In the genomic region with DNA sequence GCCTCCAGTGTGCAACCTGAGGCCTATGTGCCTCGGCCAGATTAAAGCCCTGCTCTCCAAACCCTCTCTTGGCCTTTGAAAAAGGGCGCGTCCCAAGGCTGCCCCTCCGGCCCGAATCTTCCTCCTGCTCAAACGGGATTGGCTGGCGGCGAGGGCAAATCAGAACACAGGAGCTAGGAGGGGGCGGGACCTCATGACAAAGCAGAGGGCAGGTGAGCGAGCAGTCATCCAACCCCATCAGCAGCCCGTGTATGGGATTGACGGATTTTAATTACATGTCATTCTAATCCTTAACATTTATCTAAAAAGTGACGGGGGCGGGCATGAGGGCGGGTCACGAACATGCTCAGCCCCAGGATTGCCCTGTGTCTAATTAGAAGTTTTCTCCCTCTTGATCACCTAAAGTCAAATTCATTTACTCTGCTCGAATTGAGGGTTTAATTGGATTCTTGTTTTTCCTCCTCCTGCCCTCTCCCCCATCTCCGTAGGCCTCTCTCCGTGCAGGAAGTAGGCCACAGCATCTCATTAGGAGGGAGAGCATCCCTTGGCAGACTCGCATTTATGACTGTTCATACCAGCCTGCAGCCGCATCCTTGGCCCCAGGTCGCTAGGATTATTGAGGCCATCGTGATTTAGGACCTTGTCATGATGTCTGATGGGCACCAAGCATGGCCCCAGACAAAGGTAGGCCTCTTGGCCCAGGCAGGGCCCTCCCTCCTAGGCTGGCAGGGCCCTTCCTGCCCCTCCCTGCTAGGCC, we compare ENCODE assay signal across 2 cellular contexts.
TF ChIP-seq lines count a peak whose summit lies in the region.

No MANE protein-coding gene starts in this region.

TF ChIP-seq in HCT116, 20 proteins besides CTCF, POLR2A, EP300 and RAD21 (continued from another document):
- TF ChIP-seq, protein P1, sequence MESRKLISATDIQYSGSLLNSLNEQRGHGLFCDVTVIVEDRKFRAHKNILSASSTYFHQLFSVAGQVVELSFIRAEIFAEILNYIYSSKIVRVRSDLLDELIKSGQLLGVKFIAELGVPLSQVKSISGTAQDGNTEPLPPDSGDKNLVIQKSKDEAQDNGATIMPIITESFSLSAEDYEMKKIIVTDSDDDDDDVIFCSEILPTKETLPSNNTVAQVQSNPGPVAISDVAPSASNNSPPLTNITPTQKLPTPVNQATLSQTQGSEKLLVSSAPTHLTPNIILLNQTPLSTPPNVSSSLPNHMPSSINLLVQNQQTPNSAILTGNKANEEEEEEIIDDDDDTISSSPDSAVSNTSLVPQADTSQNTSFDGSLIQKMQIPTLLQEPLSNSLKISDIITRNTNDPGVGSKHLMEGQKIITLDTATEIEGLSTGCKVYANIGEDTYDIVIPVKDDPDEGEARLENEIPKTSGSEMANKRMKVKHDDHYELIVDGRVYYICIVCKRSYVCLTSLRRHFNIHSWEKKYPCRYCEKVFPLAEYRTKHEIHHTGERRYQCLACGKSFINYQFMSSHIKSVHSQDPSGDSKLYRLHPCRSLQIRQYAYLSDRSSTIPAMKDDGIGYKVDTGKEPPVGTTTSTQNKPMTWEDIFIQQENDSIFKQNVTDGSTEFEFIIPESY (IDR thresholded peaks at IDR 0.05; ENCODE audit: extremely low read depth, insufficient replicate concordance, low read length): no peak
- TF ChIP-seq CEBPB (IDR thresholded peaks at IDR 0.05; ENCODE audit: low read depth) (no peak), JUND (IDR thresholded peaks at IDR 0.05) (no peak), YY1 (IDR thresholded peaks at IDR 0.05; ENCODE audit: extremely low read depth, insufficient replicate concordance, low read depth, low read length) (no peak), POLR2AphosphoS5 (IDR thresholded peaks at IDR 0.05; ENCODE audit: low read depth, low read length) (no peak), ELF1 (IDR thresholded peaks at IDR 0.05; ENCODE audit: borderline replicate concordance, low read depth) (no peak), EGR1 (IDR thresholded peaks at IDR 0.05; ENCODE audit: low read depth) (no peak), CBX3 (IDR thresholded peaks at IDR 0.05; ENCODE audit: low read depth) (no peak), TCF7L2 (IDR thresholded peaks at IDR 0.05; ENCODE audit: borderline replicate concordance, extremely low read depth, insufficient read depth, insufficient read length) (no peak), SP1 (IDR thresholded peaks at IDR 0.05; ENCODE audit: low read depth) (no peak), EZH2 (IDR thresholded peaks at IDR 0.05) (no peak), SRF (IDR thresholded peaks at IDR 0.05; ENCODE audit: low read depth) (no peak)
- TF ChIP-seq, protein P2, sequence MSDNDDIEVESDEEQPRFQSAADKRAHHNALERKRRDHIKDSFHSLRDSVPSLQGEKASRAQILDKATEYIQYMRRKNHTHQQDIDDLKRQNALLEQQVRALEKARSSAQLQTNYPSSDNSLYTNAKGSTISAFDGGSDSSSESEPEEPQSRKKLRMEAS (IDR thresholded peaks at IDR 0.05): no peak
- TF ChIP-seq, protein P3, sequence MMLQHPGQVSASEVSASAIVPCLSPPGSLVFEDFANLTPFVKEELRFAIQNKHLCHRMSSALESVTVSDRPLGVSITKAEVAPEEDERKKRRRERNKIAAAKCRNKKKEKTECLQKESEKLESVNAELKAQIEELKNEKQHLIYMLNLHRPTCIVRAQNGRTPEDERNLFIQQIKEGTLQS (IDR thresholded peaks at IDR 0.05): no peak
- TF ChIP-seq, protein P4, sequence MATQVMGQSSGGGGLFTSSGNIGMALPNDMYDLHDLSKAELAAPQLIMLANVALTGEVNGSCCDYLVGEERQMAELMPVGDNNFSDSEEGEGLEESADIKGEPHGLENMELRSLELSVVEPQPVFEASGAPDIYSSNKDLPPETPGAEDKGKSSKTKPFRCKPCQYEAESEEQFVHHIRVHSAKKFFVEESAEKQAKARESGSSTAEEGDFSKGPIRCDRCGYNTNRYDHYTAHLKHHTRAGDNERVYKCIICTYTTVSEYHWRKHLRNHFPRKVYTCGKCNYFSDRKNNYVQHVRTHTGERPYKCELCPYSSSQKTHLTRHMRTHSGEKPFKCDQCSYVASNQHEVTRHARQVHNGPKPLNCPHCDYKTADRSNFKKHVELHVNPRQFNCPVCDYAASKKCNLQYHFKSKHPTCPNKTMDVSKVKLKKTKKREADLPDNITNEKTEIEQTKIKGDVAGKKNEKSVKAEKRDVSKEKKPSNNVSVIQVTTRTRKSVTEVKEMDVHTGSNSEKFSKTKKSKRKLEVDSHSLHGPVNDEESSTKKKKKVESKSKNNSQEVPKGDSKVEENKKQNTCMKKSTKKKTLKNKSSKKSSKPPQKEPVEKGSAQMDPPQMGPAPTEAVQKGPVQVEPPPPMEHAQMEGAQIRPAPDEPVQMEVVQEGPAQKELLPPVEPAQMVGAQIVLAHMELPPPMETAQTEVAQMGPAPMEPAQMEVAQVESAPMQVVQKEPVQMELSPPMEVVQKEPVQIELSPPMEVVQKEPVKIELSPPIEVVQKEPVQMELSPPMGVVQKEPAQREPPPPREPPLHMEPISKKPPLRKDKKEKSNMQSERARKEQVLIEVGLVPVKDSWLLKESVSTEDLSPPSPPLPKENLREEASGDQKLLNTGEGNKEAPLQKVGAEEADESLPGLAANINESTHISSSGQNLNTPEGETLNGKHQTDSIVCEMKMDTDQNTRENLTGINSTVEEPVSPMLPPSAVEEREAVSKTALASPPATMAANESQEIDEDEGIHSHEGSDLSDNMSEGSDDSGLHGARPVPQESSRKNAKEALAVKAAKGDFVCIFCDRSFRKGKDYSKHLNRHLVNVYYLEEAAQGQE (IDR thresholded peaks at IDR 0.05; ENCODE audit: low read depth): no peak

TF ChIP-seq in K562, 482 proteins besides CTCF, POLR2A, EP300 and RAD21 (continued from another document):
- TF ChIP-seq, protein P5, sequence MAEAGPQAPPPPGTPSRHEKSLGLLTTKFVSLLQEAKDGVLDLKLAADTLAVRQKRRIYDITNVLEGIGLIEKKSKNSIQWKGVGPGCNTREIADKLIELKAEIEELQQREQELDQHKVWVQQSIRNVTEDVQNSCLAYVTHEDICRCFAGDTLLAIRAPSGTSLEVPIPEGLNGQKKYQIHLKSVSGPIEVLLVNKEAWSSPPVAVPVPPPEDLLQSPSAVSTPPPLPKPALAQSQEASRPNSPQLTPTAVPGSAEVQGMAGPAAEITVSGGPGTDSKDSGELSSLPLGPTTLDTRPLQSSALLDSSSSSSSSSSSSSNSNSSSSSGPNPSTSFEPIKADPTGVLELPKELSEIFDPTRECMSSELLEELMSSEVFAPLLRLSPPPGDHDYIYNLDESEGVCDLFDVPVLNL (CRISPR knock-in tag; IDR thresholded peaks at IDR 0.05; ENCODE audit: low read depth): no peak
- TF ChIP-seq NFYB (IDR thresholded peaks at IDR 0.05; ENCODE audit: extremely low read depth, insufficient read length): peak; percentile 21
- TF ChIP-seq, protein P1 (CRISPR knock-in tag; IDR thresholded peaks at IDR 0.05): no peak
- TF ChIP-seq, protein P6, sequence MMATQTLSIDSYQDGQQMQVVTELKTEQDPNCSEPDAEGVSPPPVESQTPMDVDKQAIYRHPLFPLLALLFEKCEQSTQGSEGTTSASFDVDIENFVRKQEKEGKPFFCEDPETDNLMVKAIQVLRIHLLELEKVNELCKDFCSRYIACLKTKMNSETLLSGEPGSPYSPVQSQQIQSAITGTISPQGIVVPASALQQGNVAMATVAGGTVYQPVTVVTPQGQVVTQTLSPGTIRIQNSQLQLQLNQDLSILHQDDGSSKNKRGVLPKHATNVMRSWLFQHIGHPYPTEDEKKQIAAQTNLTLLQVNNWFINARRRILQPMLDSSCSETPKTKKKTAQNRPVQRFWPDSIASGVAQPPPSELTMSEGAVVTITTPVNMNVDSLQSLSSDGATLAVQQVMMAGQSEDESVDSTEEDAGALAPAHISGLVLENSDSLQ (IDR thresholded peaks at IDR 0.05): peak; percentile 53
- TF ChIP-seq NEUROD1 (IDR thresholded peaks at IDR 0.05; ENCODE audit: borderline replicate concordance, low read depth, low read length, partially characterized antibody): no peak
- TF ChIP-seq MYNN (IDR thresholded peaks at IDR 0.05): no peak
- no peak for TF ChIP-seq MYNN (CRISPR knock-in tag; IDR thresholded peaks at IDR 0.05)
- no peak for TF ChIP-seq ZNF583 (CRISPR knock-in tag; IDR thresholded peaks at IDR 0.05)
- TF ChIP-seq KAT8 (IDR thresholded peaks at IDR 0.05; ENCODE audit: low read depth): no peak
- no peak for TF ChIP-seq PYGO2 (tag; IDR thresholded peaks at IDR 0.05)
- peak; percentile 28; the same call in 1 of the 2 replicates for TF ChIP-seq NFE2 (IDR thresholded peaks at IDR 0.05; ENCODE audit: low read depth)
- TF ChIP-seq, protein P7, sequence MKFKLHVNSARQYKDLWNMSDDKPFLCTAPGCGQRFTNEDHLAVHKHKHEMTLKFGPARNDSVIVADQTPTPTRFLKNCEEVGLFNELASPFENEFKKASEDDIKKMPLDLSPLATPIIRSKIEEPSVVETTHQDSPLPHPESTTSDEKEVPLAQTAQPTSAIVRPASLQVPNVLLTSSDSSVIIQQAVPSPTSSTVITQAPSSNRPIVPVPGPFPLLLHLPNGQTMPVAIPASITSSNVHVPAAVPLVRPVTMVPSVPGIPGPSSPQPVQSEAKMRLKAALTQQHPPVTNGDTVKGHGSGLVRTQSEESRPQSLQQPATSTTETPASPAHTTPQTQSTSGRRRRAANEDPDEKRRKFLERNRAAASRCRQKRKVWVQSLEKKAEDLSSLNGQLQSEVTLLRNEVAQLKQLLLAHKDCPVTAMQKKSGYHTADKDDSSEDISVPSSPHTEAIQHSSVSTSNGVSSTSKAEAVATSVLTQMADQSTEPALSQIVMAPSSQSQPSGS (CRISPR knock-in tag; IDR thresholded peaks at IDR 0.05): no peak
